18 cellular contexts compared by ENCODE assay signal in genomic region chr1:206538086-206538781, GRCh38.
"Had no signal": no experiment of that assay in that cellular context is flagged by ENCODE, and none has a peak within 500 bp of the region (broad histone marks: within the 10 kb centered on the region; RNA-seq: fewer than 3 reads in every experiment).

No MANE protein-coding gene starts in this region.

- H3K27ac ChIP-seq: foreskin keratinocyte, left ventricle myocardium inferior, thoracic aorta had no signal

- H3K36me3 ChIP-seq: left ventricle myocardium inferior had no signal

- H3K4me3 ChIP-seq: left ventricle myocardium inferior, thoracic aorta had no signal

- H3K9me3 ChIP-seq: left ventricle myocardium inferior, thoracic aorta had no signal

- DNase-seq: activated CD4-positive, alpha-beta T cell treated with anti-CD3 and anti-CD28 coated beads, Interleukin-2, amount 50 U/mL, for 48 hours; activated CD4-positive, CD25-positive, alpha-beta regulatory T cell; activated effector memory CD4-positive, alpha-beta T cell treated with anti-CD3 and anti-CD28 coated beads, Interleukin-2, amount 50 U/mL, for 16 hours; activated T-cell treated with anti-CD3 and anti-CD28 coated beads, Interleukin-2, amount 50 U/mL, for 24 hours; anterior cingulate cortex; cerebellar nuclear complex; effector memory CD8-positive, alpha-beta T cell; foreskin keratinocyte; glutamatergic neuron; hypothalamus; left ventricle myocardium inferior; naive thymus-derived CD8-positive, alpha-beta T cell; nucleus accumbens; small intestine; stimulated activated CD4-positive, alpha-beta T cell treated with anti-CD3 and anti-CD28 coated beads, Interleukin-4, amount 100 ng/mL, for 4 hours; stimulated activated CD8-positive, alpha-beta memory T cell treated with anti-CD3 and anti-CD28 coated beads, Interleukin-4, amount 100 ng/mL, for 48 hours; SW 1271 had no signal

- H3K27me3 ChIP-seq: foreskin keratinocyte had no signal

- H3K4me1 ChIP-seq: foreskin keratinocyte had no signal
